Comparison of ENCODE assay signal across 13 cellular contexts in the genomic region with DNA sequence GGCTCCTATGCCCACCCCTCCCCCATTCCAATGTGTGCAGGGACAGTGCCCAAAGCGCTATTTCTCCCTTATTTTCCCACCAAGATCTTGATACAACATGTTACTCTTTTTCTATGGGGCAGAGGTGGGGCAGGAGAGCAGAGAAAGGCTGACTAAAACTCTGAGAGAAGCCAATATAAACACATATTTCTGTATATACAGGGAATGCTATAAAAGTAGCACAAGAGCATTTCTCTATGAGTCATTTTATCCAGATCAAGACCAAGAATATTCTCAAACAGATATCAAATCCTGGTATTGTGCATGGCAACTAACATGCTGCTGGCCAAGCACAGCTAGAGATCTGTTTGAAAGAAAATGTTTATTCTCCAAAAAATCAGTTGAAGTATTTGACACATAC. TPM values are rescaled to one million over a fixed set of nuclear protein-coding genes. Genes with fewer than 3 reads are reported as not detected.
DNase-seq lines count a peak whose midpoint lies in the region; ATAC-seq, FAIRE-seq and TF ChIP-seq lines count a peak whose summit lies in the region.
"Had no signal": no experiment of that assay in that cellular context is flagged by ENCODE, and none has a peak within 500 bp of the region (broad histone marks: within the 10 kb centered on the region; RNA-seq: fewer than 3 reads in every experiment).

No MANE protein-coding gene starts in this region.

- H3K27me3 ChIP-seq in mammary epithelial cell (ENCODE audit: insufficient read depth, low read length) (no peaks in the 10 kb centered on the region), neutrophil (no peaks in the 10 kb centered on the region)
- H3K27me3 ChIP-seq: uterus had no signal

- intact Hi-C loops in mammary epithelial cell (cut with micrococcal nuclease): no loop called here

- H3K4me2 ChIP-seq in mammary epithelial cell (ENCODE audit: insufficient read depth, low read depth, low read length): no peak overlapping the region

- H4K20me1 ChIP-seq in mammary epithelial cell (ENCODE audit: insufficient read depth, low read length): peaks cover 3% of the 10 kb centered on the region

- H3K4me1 ChIP-seq in mammary epithelial cell (ENCODE audit: insufficient read depth, low read length): peaks cover 24% of the 10 kb centered on the region
- H3K4me1 ChIP-seq in neutrophil (ENCODE audit: control insufficient read depth in 1 of 2, insufficient read depth in 1 of 2, low read depth in 1 of 2, low read length in 1 of 2): peaks cover 39 to 40% of the 10 kb centered on the region in 2 experiments
- H3K4me1 ChIP-seq: parathyroid adenoma had no signal

- H3K4me3 ChIP-seq in LNCaP clone FGC (ENCODE audit: low read depth, low read length) (no peak overlapping the region), mammary epithelial cell (replicated peaks in 1 of 3; ENCODE audit: insufficient read depth in 1 of 3, low read depth in 2 of 3, low read length in 3 of 3) (no peak overlapping the region), neutrophil (ENCODE audit: low read depth in 1 of 2, low read length in 1 of 2) (no peak overlapping the region)
- H3K4me3 ChIP-seq: uterus had no signal

- no peak for DNase-seq in D721Med (ENCODE audit: insufficient read length, low spot score)
- DNase-seq in LNCaP clone FGC (ENCODE audit: low read depth): peak; percentile 19
- peak; percentile 69 for DNase-seq in mammary epithelial cell
- no peak for DNase-seq in stimulated activated CD4-positive, alpha-beta T cell treated with anti-CD3 and anti-CD28 coated beads, Interleukin-4, amount 100 ng/mL, for 24 hours
- DNase-seq: DMS79 treated with DMSO at 0.1 percent for 48 hours, NCI-H2029, uterus had no signal

- dilution Hi-C loops in mammary epithelial cell (cut with HindIII; ENCODE audit: low sequenced_read_pairs): no loop called here

- ATAC-seq in GM19351 (IDR thresholded peaks at IDR 0.05; ENCODE audit: unreplicated experiment): no peak
- ATAC-seq in GM19452 (IDR thresholded peaks at IDR 0.05; ENCODE audit: unreplicated experiment): no peak
- ATAC-seq in GM21786 (IDR thresholded peaks at IDR 0.05; ENCODE audit: unreplicated experiment): no peak

- no peak overlapping the region for H3K9ac ChIP-seq in mammary epithelial cell (ENCODE audit: insufficient read depth, low read length)
- H3K9ac ChIP-seq: parathyroid adenoma had no signal

- H3K27ac ChIP-seq in mammary epithelial cell (ENCODE audit: insufficient read depth, low read depth, low read length) (no peak overlapping the region), neutrophil (peak overlapping the region; percentile 35)
- H3K27ac ChIP-seq: HL-60, parathyroid adenoma, uterus had no signal

- no peaks in the 10 kb centered on the region for H3K9me3 ChIP-seq in mammary epithelial cell (replicated peaks; ENCODE audit: insufficient read depth, low read length)
- peaks cover under 1% of the 10 kb centered on the region for H3K9me3 ChIP-seq in neutrophil
- H3K9me3 ChIP-seq: uterus had no signal

- CTCF ChIA-PET in mammary epithelial cell (lab: Charles Lee; ENCODE audit: low non-redundant PET): no interaction called here

- in situ Hi-C loops in mammary epithelial cell (cut with MboI; ENCODE audit: low sequenced_read_pairs in 2 of 2): no loop called here

- H2AFZ ChIP-seq in mammary epithelial cell (ENCODE audit: low read depth, low read length): no peak overlapping the region
- H2AFZ ChIP-seq: parathyroid adenoma had no signal

- peak; percentile 11 for FAIRE-seq in D721Med (lab: Jason Lieb, UNC)

- no TSS peak for BruUV-seq in mammary epithelial cell (replicated peaks; lab: Mats Ljungman, UMichigan)

- TF ChIP-seq CTCF in D721Med (IDR thresholded peaks at IDR 0.05; ENCODE audit: insufficient read depth, missing control alignments): no peak
- TF ChIP-seq CTCF in LNCaP clone FGC (IDR thresholded peaks at IDR 0.05; ENCODE audit: control insufficient read depth, extremely low read depth, insufficient read depth): no peak
- no peak for TF ChIP-seq CTCF in mammary epithelial cell (conservative IDR thresholded peaks at IDR 0.05 in 1 of 2, IDR thresholded peaks at IDR 0.05 in 1 of 2; ENCODE audit: extremely low read depth in 1 of 2, insufficient read depth in 1 of 2, low read depth in 1 of 2, low read length in 2 of 2)
- TF ChIP-seq CTCF in neutrophil (IDR thresholded peaks at IDR 0.05): no peak

- peaks cover 72% of the 10 kb centered on the region for H3K79me2 ChIP-seq in mammary epithelial cell (ENCODE audit: insufficient read depth, low read length)

- peaks cover 24% of the 10 kb centered on the region for H3K36me3 ChIP-seq in mammary epithelial cell (ENCODE audit: insufficient read depth, low read length)
- H3K36me3 ChIP-seq in neutrophil: peaks cover 56% of the 10 kb centered on the region
- H3K36me3 ChIP-seq: uterus had no signal

- WGBS in mammary epithelial cell (ENCODE audit: low coverage, missing lambda C conversion rate): 60% methylated on average over 1 of the region's 1 CpG

RNA-seq across cellular contexts. Expression of gene WDR26, which starts 7.3 kb away (rescaled TPM):
- 10 to 100 TPM; 56.5 to 74.5 TPM for total RNA-seq in mammary epithelial cell
- 24.1 TPM for polyA plus RNA-seq in mammary epithelial cell
- 93.5 TPM for polyA minus RNA-seq in mammary epithelial cell

Comparison
In these comparisons a context has a peak if more than half of its experiments do, and no peak if none do; other contexts are left out.
1. DNase-seq: peak in LNCaP clone FGC (single experiment) and mammary epithelial cell (single experiment); none in D721Med (single experiment) and stimulated activated CD4-positive, alpha-beta T cell treated with anti-CD3 and anti-CD28 coated beads, Interleukin-4, amount 100 ng/mL, for 24 hours (single experiment).